ENCODE assay signal across 9 cellular contexts in the genomic region with DNA sequence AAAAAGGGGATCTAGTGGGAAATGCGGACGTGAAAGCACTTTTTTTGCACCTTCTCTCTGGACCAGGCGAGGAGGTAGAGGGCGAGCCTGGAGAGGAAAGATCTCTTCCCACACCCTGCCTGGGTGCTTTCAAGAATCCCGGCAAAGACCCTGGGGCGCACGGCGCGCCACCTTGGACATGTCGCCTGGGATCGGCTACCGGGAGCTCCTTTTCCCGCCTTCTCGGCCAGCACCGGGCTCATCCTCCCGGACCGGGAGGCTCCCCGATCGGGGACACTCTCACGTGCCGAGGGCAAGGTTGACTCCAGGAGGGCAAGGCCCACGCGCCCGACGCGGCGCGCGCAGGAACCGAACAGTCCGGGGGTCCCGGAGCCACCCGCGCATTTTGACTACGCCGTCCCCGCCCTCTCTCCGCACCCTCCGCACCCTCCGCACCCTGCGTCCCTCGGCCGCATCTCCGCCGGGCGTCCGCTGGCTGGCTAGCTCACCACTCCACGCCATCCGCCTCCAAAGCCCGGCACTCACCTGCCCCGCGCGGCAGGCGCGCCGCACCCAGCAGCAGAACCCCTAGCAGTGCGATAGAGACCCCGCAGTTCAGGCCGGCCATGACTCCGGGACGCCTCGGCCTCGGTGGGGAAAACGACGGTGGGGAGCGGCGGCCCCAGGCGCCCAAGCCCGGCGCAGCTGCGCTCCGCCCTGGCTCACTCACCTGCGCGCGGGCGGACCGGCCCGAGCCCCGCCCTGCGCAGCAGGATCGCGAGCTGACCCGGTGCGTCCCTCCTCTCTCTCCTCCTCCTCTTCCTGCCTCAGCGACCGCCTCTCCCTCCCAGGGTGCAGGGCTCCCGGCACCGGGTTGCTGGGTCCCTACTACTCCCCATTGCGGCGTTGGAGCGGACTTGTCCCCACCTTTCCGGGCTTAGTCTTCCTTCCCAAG. TPM values are rescaled to one million over a fixed set of nuclear protein-coding genes. Genes with fewer than 3 reads are reported as not detected.
A peak's percentile ranks its signal among the peaks of the same experiment; 100 is the strongest.
DNase-seq lines count a peak whose midpoint lies in the region; ATAC-seq, FAIRE-seq and TF ChIP-seq lines count a peak whose summit lies in the region.
"Had no signal": no experiment of that assay in that cellular context is flagged by ENCODE, and none has a peak within 500 bp of the region (broad histone marks: within the 10 kb centered on the region; RNA-seq: fewer than 3 reads in every experiment).

A gene with protein sequence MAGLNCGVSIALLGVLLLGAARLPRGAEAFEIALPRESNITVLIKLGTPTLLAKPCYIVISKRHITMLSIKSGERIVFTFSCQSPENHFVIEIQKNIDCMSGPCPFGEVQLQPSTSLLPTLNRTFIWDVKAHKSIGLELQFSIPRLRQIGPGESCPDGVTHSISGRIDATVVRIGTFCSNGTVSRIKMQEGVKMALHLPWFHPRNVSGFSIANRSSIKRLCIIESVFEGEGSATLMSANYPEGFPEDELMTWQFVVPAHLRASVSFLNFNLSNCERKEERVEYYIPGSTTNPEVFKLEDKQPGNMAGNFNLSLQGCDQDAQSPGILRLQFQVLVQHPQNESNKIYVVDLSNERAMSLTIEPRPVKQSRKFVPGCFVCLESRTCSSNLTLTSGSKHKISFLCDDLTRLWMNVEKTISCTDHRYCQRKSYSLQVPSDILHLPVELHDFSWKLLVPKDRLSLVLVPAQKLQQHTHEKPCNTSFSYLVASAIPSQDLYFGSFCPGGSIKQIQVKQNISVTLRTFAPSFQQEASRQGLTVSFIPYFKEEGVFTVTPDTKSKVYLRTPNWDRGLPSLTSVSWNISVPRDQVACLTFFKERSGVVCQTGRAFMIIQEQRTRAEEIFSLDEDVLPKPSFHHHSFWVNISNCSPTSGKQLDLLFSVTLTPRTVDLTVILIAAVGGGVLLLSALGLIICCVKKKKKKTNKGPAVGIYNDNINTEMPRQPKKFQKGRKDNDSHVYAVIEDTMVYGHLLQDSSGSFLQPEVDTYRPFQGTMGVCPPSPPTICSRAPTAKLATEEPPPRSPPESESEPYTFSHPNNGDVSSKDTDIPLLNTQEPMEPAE (minus strand): TSS at position 698 of the 934 bp plus-strand sequence. CDS start 91 bp downstream, at position 607.

- in situ Hi-C loops in HepG2 (cut with HindIII; ENCODE audit: extremely low pct_ligation_motif_present, low pct_unique_long_range_greater_than_20kb): no loop called here

- 17% methylated on average over 18 of the region's 92 CpGs for WGBS in HepG2 (ENCODE audit: low lambda C conversion rate)
- WGBS in thymus: 1% methylated on average over 92 of the region's 92 CpGs

- H2AFZ ChIP-seq in HepG2 (ENCODE audit: low read length): no peak within 1 kb of the TSS

- H3K4me1 ChIP-seq in breast epithelium: no peaks in the 10 kb centered on the region
- no peaks in the 10 kb centered on the region for H3K4me1 ChIP-seq in HepG2 (ENCODE audit: insufficient read depth, low read length)
- peaks cover 3% of the 10 kb centered on the region for H3K4me1 ChIP-seq in thymus (ENCODE audit: control insufficient read depth, insufficient read depth, low read length)

- intact Hi-C loops in Calu3 (cut with micrococcal nuclease; ENCODE audit: unreplicated experiment) (no loop called here), breast epithelium (cut with DNase I; ENCODE audit: low total_unique reads) (loop anchor here (10.0 kb wide), 1 partner anchor 831 kb away; no protein-coding TSS in a partner anchor), HepG2 (cut with micrococcal nuclease; ENCODE audit: unreplicated experiment) (no loop called here)

- CTCF ChIA-PET in Calu3 (lab: Charles Lee): interaction anchor here (0.6 to 1.8 kb wide), 4 partner anchors 22 to 64 kb away, joined by 3 to 5 read pairs (median 4); no protein-coding TSS in a partner anchor
- CTCF ChIA-PET in HepG2 (lab: Yijun Ruan, JAX; ENCODE audit: low intra/inter-chr PET ratio, low total read pairs): no interaction called here

- no peaks in the 10 kb centered on the region for H3K79me2 ChIP-seq in HepG2 (ENCODE audit: insufficient read depth, low read length)

- peak within 1 kb of the TSS; percentile 89 for H3K27ac Mint-ChIP-seq in Calu3 (ENCODE audit: unreplicated experiment)

- H3K9me3 Mint-ChIP-seq in Calu3 (ENCODE audit: low read depth, unreplicated experiment): peaks cover 3% of the 10 kb centered on the region

- BruUV-seq in Calu3 (replicated peaks; lab: Mats Ljungman, UMichigan): no TSS peak
- BruUV-seq in HepG2 (replicated peaks; lab: Mats Ljungman, UMichigan): no TSS peak

- H3K36me3 ChIP-seq in breast epithelium (no peaks in the 10 kb centered on the region), HepG2 (replicated peaks in 1 of 2; ENCODE audit: control insufficient read depth in 1 of 2, insufficient read depth in 2 of 2, low read length in 2 of 2) (no peaks in the 10 kb centered on the region), thymus (ENCODE audit: control insufficient read depth, insufficient read depth) (no peaks in the 10 kb centered on the region)

- no peak; the same call in 2 of the 3 replicates for ATAC-seq in HepG2

- H3K4me3 Mint-ChIP-seq in Calu3 (ENCODE audit: low read depth, unreplicated experiment): peak within 1 kb of the TSS; percentile 95

- peak within 1 kb of the TSS; percentile 7; the same call in 1 of the 2 replicates for H3K4me2 ChIP-seq in HepG2 (ENCODE audit: low read depth, low read length)
- H3K4me2 ChIP-seq: KMS-11 had no signal

- H3K9me3 ChIP-seq in breast epithelium (no peaks in the 10 kb centered on the region), HepG2 (ENCODE audit: low read length) (peaks cover 3% of the 10 kb centered on the region; the same call in 1 of the 2 replicates), thymus (ENCODE audit: control insufficient read depth) (peaks cover 2% of the 10 kb centered on the region)

- TF ChIP-seq RAD21 in HepG2 (CRISPR knock-in tag; IDR thresholded peaks at IDR 0.05): no peak

- H3K36me3 Mint-ChIP-seq in Calu3 (ENCODE audit: insufficient read depth, unreplicated experiment): peaks cover 18% of the 10 kb centered on the region

- H3K27ac ChIP-seq in breast epithelium (peak within 1 kb of the TSS; percentile 75 to 80), HepG2 (ENCODE audit: extremely low read length, insufficient read depth, low read length) (no peak within 1 kb of the TSS), thymus (ENCODE audit: low read depth) (no peak within 1 kb of the TSS)
- H3K27ac ChIP-seq: KMS-11 had no signal

- DNase-seq in Calu3 (peak; percentile 78), LHCN-M2 (ENCODE audit: low read depth) (no peak), breast epithelium (ENCODE audit: low spot score in 2 of 2) (no peak), HepG2 (ENCODE audit: low spot score) (no peak), NCI-H82 (lab: John Stamatoyannopoulos, UW) (no peak), amygdala (lab: John Stamatoyannopoulos, UW) (no peak)
- DNase-seq in activated CD4-positive, alpha-beta T cell treated with anti-CD3 and anti-CD28 coated beads for 48 hours: no peak

- H3K4me1 Mint-ChIP-seq in Calu3 (ENCODE audit: low read depth, unreplicated experiment): peaks cover 9% of the 10 kb centered on the region

- TF ChIP-seq POLR2A in breast epithelium (IDR thresholded peaks at IDR 0.05) (peak; percentile 24), HepG2 (IDR thresholded peaks at IDR 0.05; ENCODE audit: insufficient read depth in 1 of 2, low read depth in 2 of 2, low read length in 2 of 2) (no peak)

- no peak for FAIRE-seq in HepG2 (lab: Jason Lieb, UNC)

- POLR2A ChIA-PET in HepG2 (lab: Yijun Ruan, JAX): no interaction called here

- no peaks in the 10 kb centered on the region for H3K27me3 Mint-ChIP-seq in Calu3 (ENCODE audit: unreplicated experiment)

- peaks cover 0 to 4% of the 10 kb centered on the region in 2 donors for H3K27me3 ChIP-seq in breast epithelium
- peaks cover 4 to 41% of the 10 kb centered on the region in 2 experiments; a peak in 4 of 5 replicates for H3K27me3 ChIP-seq in HepG2 (ENCODE audit: control insufficient read depth in 1 of 2, insufficient read depth in 2 of 2, low read length in 2 of 2)
- peaks cover 40% of the 10 kb centered on the region for H3K27me3 ChIP-seq in thymus (ENCODE audit: control insufficient read depth, insufficient read depth)

- no peak within 1 kb of the TSS for H3K9ac ChIP-seq in HepG2 (ENCODE audit: insufficient read depth, low read depth, low read length)
- H3K9ac ChIP-seq: KMS-11 had no signal

- TF ChIP-seq EP300 in HepG2 (IDR thresholded peaks at IDR 0.05; ENCODE audit: low read depth in 2 of 2, low read length in 2 of 2) (no peak), HepG2 (CRISPR knock-in tag; IDR thresholded peaks at IDR 0.05; ENCODE audit: borderline replicate concordance) (no peak)

- peak within 1 kb of the TSS; percentile 46 to 85 (median 58) for H3K4me3 ChIP-seq in breast epithelium
- no peak within 1 kb of the TSS for H3K4me3 ChIP-seq in HepG2 (replicated peaks in 1 of 3; ENCODE audit: insufficient read depth in 1 of 3, low read depth in 2 of 3, low read length in 3 of 3)
- H3K4me3 ChIP-seq in thymus (ENCODE audit: low read length): peak within 1 kb of the TSS; percentile 47

- no peak for TF ChIP-seq CTCF in Calu3 (IDR thresholded peaks at IDR 0.05; ENCODE audit: unreplicated experiment)
- TF ChIP-seq CTCF in breast epithelium (IDR thresholded peaks at IDR 0.05): no peak
- TF ChIP-seq CTCF in HepG2 (CRISPR knock-in tag; IDR thresholded peaks at IDR 0.05): no peak

- no peaks in the 10 kb centered on the region for H4K20me1 ChIP-seq in HepG2 (ENCODE audit: insufficient read depth, low read length)

RNA-seq across cellular contexts. Expression of the gene that starts here (rescaled TPM):
- total RNA-seq in Calu3 (2022): 66.4 and 66.9 TPM in 2 replicates
- 19.6 and 23.0 TPM in 2 replicates for total RNA-seq in LHCN-M2 (2014; rRNA removed)
- polyA plus RNA-seq in LHCN-M2 (2012): 1.4 TPM
- 10 to 100 TPM in 1 of 3 donors, 1 to 10 TPM in 2; 1.9 to 11.3 (median 8.5) TPM for total RNA-seq in breast epithelium
- 0.14 and 0.18 TPM in 2 replicates for total RNA-seq in HepG2 (2016; rRNA removed; fragmentation: Illumina TruSeq; extraction: Trizol)
- total RNA-seq in HepG2 (2016; cell fraction: cytosol; rRNA removed; fragmentation: Illumina TruSeq; extraction: Trizol; ENCODE audit: low read depth): under 0.01 and 0.20 TPM in 2 replicates
- 0.10 and 0.35 TPM in 2 replicates for total RNA-seq in HepG2 (2016; cell fraction: insoluble cytoplasmic fraction; rRNA removed; fragmentation: Illumina TruSeq; extraction: Trizol)
- 0.21 and 0.28 TPM in 2 replicates for total RNA-seq in HepG2 (2016; cell fraction: membrane; rRNA removed; fragmentation: Illumina TruSeq; extraction: Trizol)
- total RNA-seq in HepG2 (2016; cell fraction: nucleus; rRNA removed; fragmentation: Illumina TruSeq; extraction: Trizol): 0.22 and 0.28 TPM in 2 replicates
- 0.11 and 0.16 TPM in 2 replicates for polyA plus RNA-seq in HepG2 (2011; rRNA removed)
- 0.08 and 0.15 TPM in 2 replicates for polyA plus RNA-seq in HepG2 (2011; cell fraction: cytosol; rRNA removed)
- 0.03 and 0.08 TPM in 2 replicates for polyA plus RNA-seq in HepG2 (2011; cell fraction: nucleus; rRNA removed)
- polyA plus RNA-seq in HepG2 (2012): 0.09 and 0.12 TPM in 2 replicates
- 0.03 and 0.06 TPM in 2 replicates for polyA plus RNA-seq in HepG2 (2016; cell fraction: cytosol; fragmentation: Illumina TruSeq; extraction: Trizol; ENCODE audit: low read depth)
- polyA plus RNA-seq in HepG2 (2016; cell fraction: insoluble cytoplasmic fraction; fragmentation: Illumina TruSeq; extraction: Trizol; ENCODE audit: low read depth): 0.08 and 0.19 TPM in 2 replicates
- 0.07 and 0.12 TPM in 2 replicates for polyA plus RNA-seq in HepG2 (2016; cell fraction: membrane; fragmentation: Illumina TruSeq; extraction: Trizol; ENCODE audit: low read depth)
- 0.34 and 0.37 TPM in 2 replicates for polyA plus RNA-seq in HepG2 (2016; cell fraction: nucleus; fragmentation: Illumina TruSeq; extraction: Trizol; ENCODE audit: insufficient read depth, low read depth)
- 0.42 and 6.4 TPM in 2 replicates for polyA minus RNA-seq in HepG2 (2011; rRNA and poly(A)+ RNA removed; ENCODE audit: low replicate concordance)
- 0.10 and 0.18 TPM in 2 replicates for polyA minus RNA-seq in HepG2 (2011; cell fraction: cytosol; rRNA and poly(A)+ RNA removed)
- 0.12 and 0.13 TPM in 2 replicates for polyA minus RNA-seq in HepG2 (2011; cell fraction: nucleus; rRNA and poly(A)+ RNA removed)
- 2.3 TPM for polyA plus RNA-seq in thymus

Comparison
In these comparisons a context has a peak if more than half of its experiments do, and no peak if none do; other contexts are left out.
1. H3K27ac ChIP-seq: peak in breast epithelium (2 of 2); none in HepG2 (single experiment) and thymus (single experiment).
2. H3K4me3 ChIP-seq: peak in breast epithelium (3 of 3) and thymus (single experiment); none in HepG2 (0 of 3).